In the genomic region with DNA sequence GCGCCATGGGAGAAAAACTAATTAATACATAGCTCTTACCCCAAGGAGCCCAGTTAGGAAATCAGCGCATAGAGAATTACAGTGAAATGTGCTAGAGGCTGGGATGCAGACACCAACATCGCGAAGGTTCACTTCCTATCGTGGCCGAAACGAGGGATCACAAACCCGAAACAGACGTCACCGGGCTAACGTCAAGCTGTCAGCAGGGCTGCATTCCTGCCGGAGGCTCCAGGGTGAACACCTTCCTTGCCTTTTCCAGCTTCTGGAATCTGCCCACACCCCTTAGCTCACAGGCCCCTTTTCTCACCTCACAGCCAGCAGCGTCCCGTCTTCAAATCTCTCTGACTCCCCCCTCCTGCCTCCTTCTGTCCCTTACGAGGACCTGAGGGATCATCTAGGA, we compare ENCODE assay signal across 1 cellular context.
TF ChIP-seq lines count a peak whose summit lies in the region.

No MANE protein-coding gene starts in this region.

TF ChIP-seq in K562, 482 proteins besides CTCF, POLR2A, EP300 and RAD21:
- TF ChIP-seq CREM (IDR thresholded peaks at IDR 0.05; ENCODE audit: low read depth) = 0 out of 2 replicates have a peak, but pooled peaks have one; percentile 7
- no peak for TF ChIP-seq MECOM (CRISPR knock-in tag; IDR thresholded peaks at IDR 0.05)
- TF ChIP-seq ATF1 (CRISPR knock-in tag; IDR thresholded peaks at IDR 0.05) = no peak
- TF ChIP-seq ATF1 (tag; IDR thresholded peaks at IDR 0.05) = 0 out of 2 replicates have a peak, but pooled peaks have one; percentile 18
